ENCODE assay signal across 8 cellular contexts in genomic region chr17:4949321-4950074, GRCh38. TPM values are rescaled to one million over a fixed set of nuclear protein-coding genes. Genes with fewer than 3 reads are reported as not detected.
DNase-seq lines count a peak whose midpoint lies in the region; ATAC-seq and TF ChIP-seq lines count a peak whose summit lies in the region.

No MANE protein-coding gene starts in this region.

- H3K36me3 ChIP-seq in Loucy (ENCODE audit: insufficient read depth, low read length) (peaks cover 29% of the 10 kb centered on the region), WERI-Rb-1 (peaks cover 40% of the 10 kb centered on the region), mammary epithelial cell (ENCODE audit: insufficient read depth, low read length) (peaks cover 7% of the 10 kb centered on the region)

- H3K27me3 Mint-ChIP-seq in immature natural killer cell (ENCODE audit: low read depth in 3 of 3): peaks cover 19 to 46% (median 28%) of the 10 kb centered on the region in 3 donors

- H3K27me3 ChIP-seq in Loucy (ENCODE audit: insufficient read depth, low read length, poor library complexity, severe bottlenecking) (peaks cover 14% of the 10 kb centered on the region), WERI-Rb-1 (ENCODE audit: insufficient read depth, low read depth, severe bottlenecking) (no peaks in the 10 kb centered on the region), mammary epithelial cell (ENCODE audit: insufficient read depth, low read length) (no peaks in the 10 kb centered on the region)

- in situ Hi-C loops in mammary epithelial cell (cut with MboI; ENCODE audit: low sequenced_read_pairs in 2 of 2): no loop called here

- H3K4me3 ChIP-seq in Loucy (ENCODE audit: low read length, poor library complexity, severe bottlenecking) (peak overlapping the region; percentile 90), WERI-Rb-1 (ENCODE audit: low read depth, low read length) (peak overlapping the region; percentile 96), mammary epithelial cell (replicated peaks in 1 of 3; ENCODE audit: insufficient read depth in 1 of 3, low read depth in 2 of 3, low read length in 3 of 3) (peak overlapping the region; percentile 42 to 100 (median 98))

- H3K36me3 Mint-ChIP-seq in immature natural killer cell: peaks cover 18 to 23% (median 19%) of the 10 kb centered on the region in 3 donors

- intact Hi-C loops in mammary epithelial cell (cut with micrococcal nuclease): loop anchor here (1.0 to 5.0 kb wide), 4 partner anchors 38 to 217 kb away; partner anchors contain the start of genes CAMTA2 and MED11

- dilution Hi-C loops in mammary epithelial cell (cut with HindIII; ENCODE audit: low sequenced_read_pairs): loop anchor here (5.0 kb wide), 3 partner anchors 87 to 227 kb away; no protein-coding TSS in a partner anchor

- peaks cover 0 to 2% (median 0%) of the 10 kb centered on the region in 6 donors for H3K9me3 Mint-ChIP-seq in immature natural killer cell

- ATAC-seq in GM21528 (IDR thresholded peaks at IDR 0.05; ENCODE audit: low FRiP score, unreplicated experiment) (peak; percentile 30), GM21529 (IDR thresholded peaks at IDR 0.05; ENCODE audit: unreplicated experiment) (no peak)

- TF ChIP-seq CTCF in Loucy (conservative IDR thresholded peaks at IDR 0.05; ENCODE audit: low read length) (no peak), WERI-Rb-1 (IDR thresholded peaks at IDR 0.05; ENCODE audit: low read depth, low read length) (no peak), mammary epithelial cell (conservative IDR thresholded peaks at IDR 0.05 in 1 of 2, IDR thresholded peaks at IDR 0.05 in 1 of 2; ENCODE audit: extremely low read depth in 1 of 2, insufficient read depth in 1 of 2, low read depth in 1 of 2, low read length in 2 of 2) (no peak)

- H3K79me2 ChIP-seq in Loucy (ENCODE audit: insufficient read depth, low read length) (peaks cover 57% of the 10 kb centered on the region), mammary epithelial cell (ENCODE audit: insufficient read depth, low read length) (peaks cover 39% of the 10 kb centered on the region)

- H3K27ac Mint-ChIP-seq in immature natural killer cell: peak overlapping the region; percentile 79 to 95 (median 92)

- H3K9me3 ChIP-seq in Loucy (ENCODE audit: insufficient read depth, low read depth, low read length) (no peaks in the 10 kb centered on the region), WERI-Rb-1 (ENCODE audit: severe bottlenecking) (no peaks in the 10 kb centered on the region), mammary epithelial cell (replicated peaks; ENCODE audit: insufficient read depth, low read length) (no peaks in the 10 kb centered on the region)

- H3K4me3 Mint-ChIP-seq in immature natural killer cell: peak overlapping the region; percentile 83 to 100 (median 98)

- peak; percentile 45 for DNase-seq in DMS53 treated with DMSO at 0.1 percent for 48 hours (lab: John Stamatoyannopoulos, UW; ENCODE audit: unreplicated experiment)
- peak; percentile 82 for DNase-seq in WERI-Rb-1
- peak; percentile 83 for DNase-seq in mammary epithelial cell
- peak; percentile 81 to 84 (median 81) for DNase-seq in immature natural killer cell
- DNase-seq in stimulated activated CD4-positive, alpha-beta T cell treated with anti-CD3 and anti-CD28 coated beads, Interleukin-12 subunit alpha, Interleukin-12 subunit beta, amount 100 ng/mL, for 48 hours (ENCODE audit: low read depth in 2 of 3, low spot score in 1 of 3): peak in 2 of 3 donors; percentile 66 to 74

- H3K9me2 ChIP-seq in Loucy (replicated peaks; ENCODE audit: low read depth, low read length): no peaks in the 10 kb centered on the region

- H3K4me2 ChIP-seq in Loucy (ENCODE audit: low read depth, low read length, poor library complexity, severe bottlenecking) (peak overlapping the region; percentile 91), mammary epithelial cell (ENCODE audit: insufficient read depth, low read depth, low read length) (peak overlapping the region; percentile 83)

- CTCF ChIA-PET in mammary epithelial cell (lab: Charles Lee; ENCODE audit: low non-redundant PET): interaction anchor here (0.6 kb wide), 1 partner anchor 18 kb away, joined by 4 read pairs; the partner anchor contains the start of gene SPAG7

- peaks cover 37% of the 10 kb centered on the region for H4K20me1 ChIP-seq in Loucy (ENCODE audit: insufficient read depth, low read length, poor library complexity, severe bottlenecking)
- no peaks in the 10 kb centered on the region for H4K20me1 ChIP-seq in mammary epithelial cell (ENCODE audit: insufficient read depth, low read length)

- WGBS in mammary epithelial cell (ENCODE audit: low coverage, missing lambda C conversion rate): 0% methylated on average over 18 of the region's 75 CpGs

- peak overlapping the region; percentile 95 for H3K27ac ChIP-seq in WERI-Rb-1
- peak overlapping the region; percentile 67 for H3K27ac ChIP-seq in mammary epithelial cell (ENCODE audit: insufficient read depth, low read depth, low read length)

- H3F3A ChIP-seq in Loucy (ENCODE audit: low read depth): peaks cover 35% of the 10 kb centered on the region

- H3K9ac ChIP-seq in Loucy (ENCODE audit: low read depth, low read length, poor library complexity, severe bottlenecking) (peak overlapping the region; percentile 99), mammary epithelial cell (ENCODE audit: insufficient read depth, low read length) (peak overlapping the region; percentile 63)

- H3K4me1 ChIP-seq in Loucy (ENCODE audit: insufficient read depth, low read length, poor library complexity, severe bottlenecking) (peaks cover 33% of the 10 kb centered on the region), mammary epithelial cell (ENCODE audit: insufficient read depth, low read length) (peaks cover 24% of the 10 kb centered on the region)

- BruUV-seq in mammary epithelial cell (replicated peaks; lab: Mats Ljungman, UMichigan): no TSS peak

- H2AFZ ChIP-seq in Loucy (ENCODE audit: low read length): peak overlapping the region; percentile 84
- H2AFZ ChIP-seq in mammary epithelial cell (ENCODE audit: low read depth, low read length): peak overlapping the region; percentile 67

- H3K4me1 Mint-ChIP-seq in immature natural killer cell: peaks cover 37 to 46% of the 10 kb centered on the region in 2 donors

RNA-seq across cellular contexts. Expression of gene PFN1, which starts 1.2 kb away (rescaled TPM):
- total RNA-seq in mammary epithelial cell: 1,000 to 10,000 TPM in 1 of 2 donors, 100 to 1,000 TPM in 1; 442 to 1,314 TPM
- polyA plus RNA-seq in mammary epithelial cell (1,540 TPM), immature natural killer cell (1,000 to 10,000 TPM; 3,573 to 4,444 (median 3,740) TPM)
- 1,004 TPM for polyA minus RNA-seq in mammary epithelial cell

RNA-seq across cellular contexts. Expression of gene ENO3, which starts 1.4 kb away (rescaled TPM):
- 1 to 10 TPM; 1.8 to 7.8 TPM for total RNA-seq in mammary epithelial cell
- polyA plus RNA-seq in mammary epithelial cell: 2.7 TPM
- not detected for polyA minus RNA-seq in mammary epithelial cell
- 1 to 10 TPM; 1.6 to 4.2 (median 4.1) TPM for polyA plus RNA-seq in immature natural killer cell

RNA-seq across cellular contexts. Expression of gene RNF167, which starts 9.4 kb away (rescaled TPM):
- total RNA-seq in mammary epithelial cell: 100 to 1,000 TPM in 1 of 2 donors, 10 to 100 TPM in 1; 53.0 to 121 TPM
- polyA plus RNA-seq in mammary epithelial cell: 132 TPM
- 180 TPM for polyA minus RNA-seq in mammary epithelial cell
- polyA plus RNA-seq in immature natural killer cell: 10 to 100 TPM; 62.3 to 78.2 (median 73.1) TPM

RNA-seq across cellular contexts. Expression of gene SLC25A11, which starts 9.7 kb away (rescaled TPM):
- total RNA-seq in mammary epithelial cell: 10 to 100 TPM; 35.5 to 46.7 TPM
- polyA plus RNA-seq in mammary epithelial cell: 71.3 TPM
- polyA minus RNA-seq in mammary epithelial cell: 103 TPM
- 100 to 1,000 TPM; 139 to 196 (median 139) TPM for polyA plus RNA-seq in immature natural killer cell

RNA-seq across cellular contexts. Expression of gene GP1BA, which starts 17.4 kb away (rescaled TPM):
- not detected for total RNA-seq in mammary epithelial cell
- polyA plus RNA-seq in mammary epithelial cell (not detected), immature natural killer cell (1 to 10 TPM in 1 of 3 donors, under 1 TPM in 1, not detected in 1; 0.38 to 1.3 TPM)
- not detected for polyA minus RNA-seq in mammary epithelial cell
